In genomic region chr20:45857836-45858250, GRCh38 we compare ENCODE assay signal across 8 cellular contexts. TPM values are rescaled to one million over a fixed set of nuclear protein-coding genes. Genes with fewer than 3 reads are reported as not detected.
A peak's percentile ranks its signal among the peaks of the same experiment; 100 is the strongest.
DNase-seq lines count a peak whose midpoint lies in the region; ATAC-seq lines count a peak whose summit lies in the region.

No MANE protein-coding gene starts in this region.

- peak overlapping the region; percentile 87 for H3K4me3 ChIP-seq in iPS-15b (ENCODE audit: low read depth, low read length)

- H3K27me3 Mint-ChIP-seq in activated T-helper 2 cell treated with anti-CD3 and anti-CD28 coated beads, Interferon-gamma antibody, Interleukin-2, Interleukin-4, amounts not matched to agents 10 μg/mL and 5 μg/mL and 100 μg/mL, durations not matched to agents 14 hours and 24 hours and 36 hours (ENCODE audit: low read depth): no peaks in the 10 kb centered on the region

- intact Hi-C loops in activated T-helper 2 cell treated with anti-CD3 and anti-CD28 coated beads, Interferon-gamma antibody, Interleukin-2, Interleukin-4, amounts not matched to agents 10 μg/mL and 5 μg/mL and 100 μg/mL, durations not matched to agents 14 hours and 24 hours and 36 hours (cut with micrococcal nuclease): loop anchor here (1.0 to 5.0 kb wide), 7 partner anchors 23 to 115 kb away; partner anchors contain the start of genes CTSA, NEURL2, PCIF1 and UBE2C

- H3K9me3 ChIP-seq in iPS-15b (ENCODE audit: control insufficient read depth, insufficient read depth, low read length): no peaks in the 10 kb centered on the region

- peak; percentile 17 for ATAC-seq in GM19452 (IDR thresholded peaks at IDR 0.05; ENCODE audit: unreplicated experiment)
- no peak for ATAC-seq in esophagus mucosa

- peak overlapping the region; percentile 99 for H3K27ac Mint-ChIP-seq in activated T-helper 2 cell treated with anti-CD3 and anti-CD28 coated beads, Interferon-gamma antibody, Interleukin-2, Interleukin-4, amounts not matched to agents 10 μg/mL and 5 μg/mL and 100 μg/mL, durations not matched to agents 14 hours and 24 hours and 36 hours

- DNase-seq in DMS53 treated with DMSO at 0.1 percent for 48 hours (lab: John Stamatoyannopoulos, UW; ENCODE audit: unreplicated experiment): peak; percentile 58
- peak in 51 of 76 experiments; percentile 13 to 78 (median 58) for DNase-seq in HUDEP-2 (lab: John Stamatoyannopoulos, UW; ENCODE audit: unreplicated experiment in 76 of 76)
- no peak for DNase-seq in activated T-helper 2 cell treated with anti-CD3 and anti-CD28 coated beads, Interferon-gamma antibody, Interleukin-2, Interleukin-4, amounts not matched to agents 10 μg/mL and 5 μg/mL and 100 μg/mL, durations not matched to agents 14 hours and 24 hours and 36 hours (ENCODE audit: low spot score)
- DNase-seq in stimulated activated CD4-positive, alpha-beta T cell treated with anti-CD3 and anti-CD28 coated beads, TNF-alpha, amount 100 ng/mL, for 48 hours (ENCODE audit: low read depth in 3 of 3): peak; percentile 16 to 44 (median 37)
- no peak for DNase-seq in islet precursor cell

- H3K9me3 Mint-ChIP-seq in activated T-helper 2 cell treated with anti-CD3 and anti-CD28 coated beads, Interferon-gamma antibody, Interleukin-2, Interleukin-4, amounts not matched to agents 10 μg/mL and 5 μg/mL and 100 μg/mL, durations not matched to agents 14 hours and 24 hours and 36 hours: no peaks in the 10 kb centered on the region

- H3K4me3 Mint-ChIP-seq in activated T-helper 2 cell treated with anti-CD3 and anti-CD28 coated beads, Interferon-gamma antibody, Interleukin-2, Interleukin-4, amounts not matched to agents 10 μg/mL and 5 μg/mL and 100 μg/mL, durations not matched to agents 14 hours and 24 hours and 36 hours (ENCODE audit: low read depth): peak overlapping the region; percentile 97

- H3K4me1 ChIP-seq in iPS-15b (ENCODE audit: control insufficient read depth, insufficient read depth, low read length): peaks cover 27% of the 10 kb centered on the region

- H3K27me3 ChIP-seq in iPS-15b (ENCODE audit: control insufficient read depth, insufficient read depth, low read length): no peaks in the 10 kb centered on the region

- H3K9ac ChIP-seq in iPS-15b (ENCODE audit: low read depth, low read length): no peak overlapping the region

- peaks cover 30% of the 10 kb centered on the region for H3K4me1 Mint-ChIP-seq in activated T-helper 2 cell treated with anti-CD3 and anti-CD28 coated beads, Interferon-gamma antibody, Interleukin-2, Interleukin-4, amounts not matched to agents 10 μg/mL and 5 μg/mL and 100 μg/mL, durations not matched to agents 14 hours and 24 hours and 36 hours (ENCODE audit: low read depth)

- peaks cover 29% of the 10 kb centered on the region for H3K36me3 Mint-ChIP-seq in activated T-helper 2 cell treated with anti-CD3 and anti-CD28 coated beads, Interferon-gamma antibody, Interleukin-2, Interleukin-4, amounts not matched to agents 10 μg/mL and 5 μg/mL and 100 μg/mL, durations not matched to agents 14 hours and 24 hours and 36 hours (ENCODE audit: low read depth)

- H3K36me3 ChIP-seq in iPS-15b (ENCODE audit: control insufficient read depth, insufficient read depth, low read length): no peaks in the 10 kb centered on the region

RNA-seq across cellular contexts. Expression of gene ZSWIM3, which starts 0.4 kb away (rescaled TPM):
- 6.2 and 6.3 TPM in 2 replicates for total RNA-seq in activated T-helper 2 cell treated with anti-CD3 and anti-CD28 coated beads, Interferon-gamma antibody, Interleukin-2, Interleukin-4, amounts not matched to agents 10 μg/mL and 5 μg/mL and 100 μg/mL, durations not matched to agents 14 hours and 24 hours and 36 hours
- total RNA-seq in esophagus mucosa: 1.4 TPM

RNA-seq across cellular contexts. Expression of gene ACOT8, which starts 0.7 kb away (rescaled TPM):
- total RNA-seq in activated T-helper 2 cell treated with anti-CD3 and anti-CD28 coated beads, Interferon-gamma antibody, Interleukin-2, Interleukin-4, amounts not matched to agents 10 μg/mL and 5 μg/mL and 100 μg/mL, durations not matched to agents 14 hours and 24 hours and 36 hours: 28.0 and 29.1 TPM in 2 replicates
- total RNA-seq in esophagus mucosa: 14.0 TPM

RNA-seq across cellular contexts. Expression of gene ZSWIM1, which starts 23.2 kb away (rescaled TPM):
- total RNA-seq in activated T-helper 2 cell treated with anti-CD3 and anti-CD28 coated beads, Interferon-gamma antibody, Interleukin-2, Interleukin-4, amounts not matched to agents 10 μg/mL and 5 μg/mL and 100 μg/mL, durations not matched to agents 14 hours and 24 hours and 36 hours: 9.3 and 10.3 TPM in 2 replicates
- total RNA-seq in esophagus mucosa: 7.2 TPM

RNA-seq across cellular contexts. Expression of gene SNX21, which starts 24.2 kb away (rescaled TPM):
- total RNA-seq in activated T-helper 2 cell treated with anti-CD3 and anti-CD28 coated beads, Interferon-gamma antibody, Interleukin-2, Interleukin-4, amounts not matched to agents 10 μg/mL and 5 μg/mL and 100 μg/mL, durations not matched to agents 14 hours and 24 hours and 36 hours: 1.5 and 2.0 TPM in 2 replicates
- total RNA-seq in esophagus mucosa: 7.1 TPM

RNA-seq across cellular contexts. Expression of gene SPATA25, which starts 29.6 kb away (rescaled TPM):
- 0.60 and 1.1 TPM in 2 replicates for total RNA-seq in activated T-helper 2 cell treated with anti-CD3 and anti-CD28 coated beads, Interferon-gamma antibody, Interleukin-2, Interleukin-4, amounts not matched to agents 10 μg/mL and 5 μg/mL and 100 μg/mL, durations not matched to agents 14 hours and 24 hours and 36 hours
- 0.76 TPM for total RNA-seq in esophagus mucosa

Comparison
In these comparisons a context has a peak if more than half of its experiments do, and no peak if none do; other contexts are left out.
1. DNase-seq: peak in DMS53 treated with DMSO at 0.1 percent for 48 hours (single experiment), HUDEP-2 (51 of 76) and stimulated activated CD4-positive, alpha-beta T cell treated with anti-CD3 and anti-CD28 coated beads, TNF-alpha, amount 100 ng/mL, for 48 hours (3 of 3); none in activated T-helper 2 cell treated with anti-CD3 and anti-CD28 coated beads, Interferon-gamma antibody, Interleukin-2, Interleukin-4, amounts not matched to agents 10 μg/mL and 5 μg/mL and 100 μg/mL, durations not matched to agents 14 hours and 24 hours and 36 hours (single experiment) and islet precursor cell (single experiment).